Comparison of ENCODE assay signal across 1 cellular context in the genomic region with DNA sequence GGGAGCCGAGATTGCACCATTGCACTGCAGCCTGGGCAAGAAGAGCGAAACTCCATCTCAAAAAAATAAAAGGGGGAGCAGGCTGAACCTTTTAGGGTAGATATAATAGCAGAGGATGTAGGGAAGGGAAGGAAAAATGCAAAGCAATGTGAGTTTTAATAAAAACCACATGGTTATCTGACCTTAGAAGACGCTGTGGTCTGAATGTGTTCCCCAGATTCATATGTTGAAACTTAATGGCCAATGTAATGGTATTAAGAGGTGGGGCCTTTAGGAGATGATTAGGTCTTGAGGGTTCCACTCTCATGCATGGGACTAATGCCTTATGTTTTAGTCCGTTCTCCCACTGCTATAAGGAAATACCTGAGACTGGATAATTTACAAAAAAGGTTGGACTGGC.
TF ChIP-seq lines count a peak whose summit lies in the region.

No MANE protein-coding gene starts in this region.

TF ChIP-seq in H1, 55 proteins besides CTCF, POLR2A, EP300 and RAD21 (continued from another document):
- TF ChIP-seq, protein P1, sequence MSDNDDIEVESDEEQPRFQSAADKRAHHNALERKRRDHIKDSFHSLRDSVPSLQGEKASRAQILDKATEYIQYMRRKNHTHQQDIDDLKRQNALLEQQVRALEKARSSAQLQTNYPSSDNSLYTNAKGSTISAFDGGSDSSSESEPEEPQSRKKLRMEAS (IDR thresholded peaks at IDR 0.05): no peak
- TF ChIP-seq CEBPB (IDR thresholded peaks at IDR 0.05; ENCODE audit: low read depth, low read length) (no peak), CREB1 (IDR thresholded peaks at IDR 0.05) (no peak), CTBP2 (IDR thresholded peaks at IDR 0.05; ENCODE audit: borderline replicate concordance, insufficient read depth, insufficient read length, low read length) (no peak), CHD1 (IDR thresholded peaks at IDR 0.05; ENCODE audit: low read depth, low read length) (no peak), FOSL1 (IDR thresholded peaks at IDR 0.05; ENCODE audit: insufficient read depth, low read depth, low read length) (no peak), PHF8 (conservative IDR thresholded peaks at IDR 0.05; ENCODE audit: low read depth, low read length) (no peak), TBP (IDR thresholded peaks at IDR 0.05; ENCODE audit: low read depth, low read length) (no peak), SP2 (IDR thresholded peaks at IDR 0.05; ENCODE audit: low read length) (no peak), BRCA1 (IDR thresholded peaks at IDR 0.05; ENCODE audit: low read depth, low read length) (no peak), KDM1A (IDR thresholded peaks at IDR 0.05; ENCODE audit: borderline replicate concordance, low read length) (no peak)
- TF ChIP-seq, protein P2, sequence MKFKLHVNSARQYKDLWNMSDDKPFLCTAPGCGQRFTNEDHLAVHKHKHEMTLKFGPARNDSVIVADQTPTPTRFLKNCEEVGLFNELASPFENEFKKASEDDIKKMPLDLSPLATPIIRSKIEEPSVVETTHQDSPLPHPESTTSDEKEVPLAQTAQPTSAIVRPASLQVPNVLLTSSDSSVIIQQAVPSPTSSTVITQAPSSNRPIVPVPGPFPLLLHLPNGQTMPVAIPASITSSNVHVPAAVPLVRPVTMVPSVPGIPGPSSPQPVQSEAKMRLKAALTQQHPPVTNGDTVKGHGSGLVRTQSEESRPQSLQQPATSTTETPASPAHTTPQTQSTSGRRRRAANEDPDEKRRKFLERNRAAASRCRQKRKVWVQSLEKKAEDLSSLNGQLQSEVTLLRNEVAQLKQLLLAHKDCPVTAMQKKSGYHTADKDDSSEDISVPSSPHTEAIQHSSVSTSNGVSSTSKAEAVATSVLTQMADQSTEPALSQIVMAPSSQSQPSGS (IDR thresholded peaks at IDR 0.05; ENCODE audit: low read length): no peak
- TF ChIP-seq, protein P3, sequence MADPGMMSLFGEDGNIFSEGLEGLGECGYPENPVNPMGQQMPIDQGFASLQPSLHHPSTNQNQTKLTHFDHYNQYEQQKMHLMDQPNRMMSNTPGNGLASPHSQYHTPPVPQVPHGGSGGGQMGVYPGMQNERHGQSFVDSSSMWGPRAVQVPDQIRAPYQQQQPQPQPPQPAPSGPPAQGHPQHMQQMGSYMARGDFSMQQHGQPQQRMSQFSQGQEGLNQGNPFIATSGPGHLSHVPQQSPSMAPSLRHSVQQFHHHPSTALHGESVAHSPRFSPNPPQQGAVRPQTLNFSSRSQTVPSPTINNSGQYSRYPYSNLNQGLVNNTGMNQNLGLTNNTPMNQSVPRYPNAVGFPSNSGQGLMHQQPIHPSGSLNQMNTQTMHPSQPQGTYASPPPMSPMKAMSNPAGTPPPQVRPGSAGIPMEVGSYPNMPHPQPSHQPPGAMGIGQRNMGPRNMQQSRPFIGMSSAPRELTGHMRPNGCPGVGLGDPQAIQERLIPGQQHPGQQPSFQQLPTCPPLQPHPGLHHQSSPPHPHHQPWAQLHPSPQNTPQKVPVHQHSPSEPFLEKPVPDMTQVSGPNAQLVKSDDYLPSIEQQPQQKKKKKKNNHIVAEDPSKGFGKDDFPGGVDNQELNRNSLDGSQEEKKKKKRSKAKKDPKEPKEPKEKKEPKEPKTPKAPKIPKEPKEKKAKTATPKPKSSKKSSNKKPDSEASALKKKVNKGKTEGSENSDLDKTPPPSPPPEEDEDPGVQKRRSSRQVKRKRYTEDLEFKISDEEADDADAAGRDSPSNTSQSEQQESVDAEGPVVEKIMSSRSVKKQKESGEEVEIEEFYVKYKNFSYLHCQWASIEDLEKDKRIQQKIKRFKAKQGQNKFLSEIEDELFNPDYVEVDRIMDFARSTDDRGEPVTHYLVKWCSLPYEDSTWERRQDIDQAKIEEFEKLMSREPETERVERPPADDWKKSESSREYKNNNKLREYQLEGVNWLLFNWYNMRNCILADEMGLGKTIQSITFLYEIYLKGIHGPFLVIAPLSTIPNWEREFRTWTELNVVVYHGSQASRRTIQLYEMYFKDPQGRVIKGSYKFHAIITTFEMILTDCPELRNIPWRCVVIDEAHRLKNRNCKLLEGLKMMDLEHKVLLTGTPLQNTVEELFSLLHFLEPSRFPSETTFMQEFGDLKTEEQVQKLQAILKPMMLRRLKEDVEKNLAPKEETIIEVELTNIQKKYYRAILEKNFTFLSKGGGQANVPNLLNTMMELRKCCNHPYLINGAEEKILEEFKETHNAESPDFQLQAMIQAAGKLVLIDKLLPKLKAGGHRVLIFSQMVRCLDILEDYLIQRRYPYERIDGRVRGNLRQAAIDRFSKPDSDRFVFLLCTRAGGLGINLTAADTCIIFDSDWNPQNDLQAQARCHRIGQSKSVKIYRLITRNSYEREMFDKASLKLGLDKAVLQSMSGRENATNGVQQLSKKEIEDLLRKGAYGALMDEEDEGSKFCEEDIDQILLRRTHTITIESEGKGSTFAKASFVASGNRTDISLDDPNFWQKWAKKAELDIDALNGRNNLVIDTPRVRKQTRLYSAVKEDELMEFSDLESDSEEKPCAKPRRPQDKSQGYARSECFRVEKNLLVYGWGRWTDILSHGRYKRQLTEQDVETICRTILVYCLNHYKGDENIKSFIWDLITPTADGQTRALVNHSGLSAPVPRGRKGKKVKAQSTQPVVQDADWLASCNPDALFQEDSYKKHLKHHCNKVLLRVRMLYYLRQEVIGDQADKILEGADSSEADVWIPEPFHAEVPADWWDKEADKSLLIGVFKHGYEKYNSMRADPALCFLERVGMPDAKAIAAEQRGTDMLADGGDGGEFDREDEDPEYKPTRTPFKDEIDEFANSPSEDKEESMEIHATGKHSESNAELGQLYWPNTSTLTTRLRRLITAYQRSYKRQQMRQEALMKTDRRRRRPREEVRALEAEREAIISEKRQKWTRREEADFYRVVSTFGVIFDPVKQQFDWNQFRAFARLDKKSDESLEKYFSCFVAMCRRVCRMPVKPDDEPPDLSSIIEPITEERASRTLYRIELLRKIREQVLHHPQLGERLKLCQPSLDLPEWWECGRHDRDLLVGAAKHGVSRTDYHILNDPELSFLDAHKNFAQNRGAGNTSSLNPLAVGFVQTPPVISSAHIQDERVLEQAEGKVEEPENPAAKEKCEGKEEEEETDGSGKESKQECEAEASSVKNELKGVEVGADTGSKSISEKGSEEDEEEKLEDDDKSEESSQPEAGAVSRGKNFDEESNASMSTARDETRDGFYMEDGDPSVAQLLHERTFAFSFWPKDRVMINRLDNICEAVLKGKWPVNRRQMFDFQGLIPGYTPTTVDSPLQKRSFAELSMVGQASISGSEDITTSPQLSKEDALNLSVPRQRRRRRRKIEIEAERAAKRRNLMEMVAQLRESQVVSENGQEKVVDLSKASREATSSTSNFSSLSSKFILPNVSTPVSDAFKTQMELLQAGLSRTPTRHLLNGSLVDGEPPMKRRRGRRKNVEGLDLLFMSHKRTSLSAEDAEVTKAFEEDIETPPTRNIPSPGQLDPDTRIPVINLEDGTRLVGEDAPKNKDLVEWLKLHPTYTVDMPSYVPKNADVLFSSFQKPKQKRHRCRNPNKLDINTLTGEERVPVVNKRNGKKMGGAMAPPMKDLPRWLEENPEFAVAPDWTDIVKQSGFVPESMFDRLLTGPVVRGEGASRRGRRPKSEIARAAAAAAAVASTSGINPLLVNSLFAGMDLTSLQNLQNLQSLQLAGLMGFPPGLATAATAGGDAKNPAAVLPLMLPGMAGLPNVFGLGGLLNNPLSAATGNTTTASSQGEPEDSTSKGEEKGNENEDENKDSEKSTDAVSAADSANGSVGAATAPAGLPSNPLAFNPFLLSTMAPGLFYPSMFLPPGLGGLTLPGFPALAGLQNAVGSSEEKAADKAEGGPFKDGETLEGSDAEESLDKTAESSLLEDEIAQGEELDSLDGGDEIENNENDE (IDR thresholded peaks at IDR 0.05; ENCODE audit: insufficient replicate concordance, low read length): no peak
